19 cellular contexts compared by ENCODE assay signal in genomic region chr21:39447264-39447663, GRCh38. TPM values are rescaled to one million over a fixed set of nuclear protein-coding genes. Genes with fewer than 3 reads are reported as not detected.
"Had no signal": no experiment of that assay in that cellular context is flagged by ENCODE, and none has a peak within 500 bp of the region (broad histone marks: within the 10 kb centered on the region; RNA-seq: fewer than 3 reads in every experiment).

No MANE protein-coding gene starts in this region.

- H3K36me3 Mint-ChIP-seq: WTC11 had no signal

- DNase-seq: activated CD4-positive, alpha-beta T cell treated with anti-CD3 and anti-CD28 coated beads for 48 hours; activated CD8-positive, alpha-beta T cell treated with anti-CD3 and anti-CD28 coated beads for 36 hours; activated effector memory CD4-positive, alpha-beta T cell treated with Interleukin-2 at 50 U/mL for 16 hours; activated T-cell treated with anti-CD3 and anti-CD28 coated beads, Interleukin-2, amount 50 U/mL, for 4 hours; aorta; foreskin keratinocyte; left cardiac atrium; mesenchymal stem cell; nephron progenitor cell; stimulated activated CD4-positive, alpha-beta T cell treated with anti-CD3 and anti-CD28 coated beads, Interleukin-2, amount 100 ng/mL, for 24 hours; stimulated activated naive CD4-positive, alpha-beta T cell treated with Interleukin-2 at 50 U/mL for 16 hours; thyroid gland had no signal

- ATAC-seq: activated CD8-positive, alpha-beta T cell treated with anti-CD3 and anti-CD28 coated beads for 36 hours; activated T-cell treated with anti-CD3 and anti-CD28 coated beads, Interleukin-2, amount 50 U/mL, for 4 hours; foreskin keratinocyte; left cardiac atrium; WTC11 had no signal

- H3K27ac ChIP-seq: breast epithelium, coronary artery, foreskin keratinocyte, hepatocyte, prostate gland, right atrium auricular region, thyroid gland had no signal

- H3K9me3 Mint-ChIP-seq: activated CD8-positive, alpha-beta T cell treated with anti-CD3 and anti-CD28 coated beads for 36 hours; activated T-cell treated with anti-CD3 and anti-CD28 coated beads, Interleukin-2, amount 50 U/mL, for 4 hours had no signal

- H3K36me3 ChIP-seq: breast epithelium, prostate gland, right atrium auricular region, thyroid gland had no signal

- H3K27ac Mint-ChIP-seq: nephron progenitor cell, WTC11 had no signal

- H3K4me3 ChIP-seq: breast epithelium, coronary artery, hepatocyte, prostate gland, right atrium auricular region, thyroid gland had no signal

- H3K27me3 ChIP-seq: breast epithelium, hepatocyte, right atrium auricular region, thyroid gland had no signal

RNA-seq across cellular contexts. Expression of gene LCA5L, which starts 1.7 kb away (rescaled TPM):
- total RNA-seq: T-helper 2 cell treated with Interferon-gamma antibody and Interleukin-4, amounts not matched to agents 100 ng/mL and 5 ng/mL, for 36 hours had no signal
